Comparison of ENCODE assay signal across 36 cellular contexts in genomic region chr2:22517141-22517540, GRCh38.
"Had no signal": no experiment of that assay in that cellular context is flagged by ENCODE, and none has a peak within 500 bp of the region (broad histone marks: within the 10 kb centered on the region; RNA-seq: fewer than 3 reads in every experiment).

No MANE protein-coding gene starts in this region.

- H3K4me3 ChIP-seq: MG63 had no signal

- H3K36me3 ChIP-seq: MG63 had no signal

- DNase-seq: Karpas-422, Kasumi-1, MG63, MM.1S, MV-4-11, NCI-H1048, NCI-H1092, NCI-H1092 treated with DMSO at 0.1 percent for 48 hours, NCI-H1105, NCI-H1105 treated with DMSO at 0.1 percent for 48 hours, NCI-H1417, NCI-H1417 treated with DMSO at 0.1 percent for 48 hours, NCI-H1436, NCI-H1436 treated with DMSO at 0.1 percent for 48 hours, NCI-H146, NCI-H1694, NCI-H1694 treated with DMSO at 0.1 percent for 48 hours, NCI-H187, NCI-H187 treated with DMSO at 0.1 percent for 48 hours, NCI-H1930, NCI-H2029, NCI-H2029 treated with DMSO at 0.1 percent for 48 hours, NCI-H2081, NCI-H2081 treated with DMSO at 0.1 percent for 48 hours, NCI-H2107, NCI-H2171, NCI-H2171 treated with DMSO at 0.1 percent for 48 hours, NCI-H2227 treated with DMSO at 0.1 percent for 48 hours, NCI-H226, NCI-H345, NCI-H446, NCI-H446 treated with DMSO at 0.1 percent for 48 hours, NCI-H510A, NCI-H510A treated with DMSO at 0.1 percent for 48 hours, NCI-H524, NCI-H524 treated with DMSO at 0.1 percent for 48 hours had no signal

- H3K9me3 ChIP-seq: MG63 had no signal
